In the genomic region with DNA sequence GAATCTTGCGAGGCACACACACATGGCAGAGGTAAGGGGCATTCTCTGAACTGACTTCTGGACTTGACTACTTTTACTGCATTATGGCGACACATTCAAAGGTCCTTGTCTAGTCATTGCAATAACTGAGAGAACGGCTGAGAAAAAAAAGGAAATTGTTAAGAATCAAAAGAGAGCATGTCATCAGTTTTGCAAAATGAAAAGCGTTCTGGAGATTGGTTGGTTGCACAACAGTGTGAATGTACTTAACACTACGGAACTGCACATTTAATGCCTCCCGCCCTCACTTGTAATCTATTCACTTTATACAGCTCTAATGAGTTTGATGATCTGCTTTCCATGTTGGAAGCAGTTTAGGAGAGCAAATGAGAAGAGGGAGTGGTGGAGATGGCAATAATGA, we compare ENCODE assay signal across 24 cellular contexts.
A peak's percentile ranks its signal among the peaks of the same experiment; 100 is the strongest.
DNase-seq lines count a peak whose midpoint lies in the region; TF ChIP-seq lines count a peak whose summit lies in the region.
"Had no signal": no experiment of that assay in that cellular context is flagged by ENCODE, and none has a peak within 500 bp of the region (broad histone marks: within the 10 kb centered on the region; RNA-seq: fewer than 3 reads in every experiment).

No MANE protein-coding gene starts in this region.

- no peaks in the 10 kb centered on the region for H3K23me2 ChIP-seq in H9 (ENCODE audit: insufficient read length, low read depth, low read length, poor library complexity, severe bottlenecking)

- no peak overlapping the region for H3K9ac ChIP-seq in H9 (ENCODE audit: extremely low read depth, insufficient read length, low read length)

- H2BK20ac ChIP-seq in H9 (ENCODE audit: low read depth, low read length, poor library complexity, severe bottlenecking): no peak overlapping the region

- H2AFZ ChIP-seq in H9 (ENCODE audit: low read length): no peak overlapping the region

- TF ChIP-seq CTCF in HL-60 (IDR thresholded peaks at IDR 0.05; ENCODE audit: insufficient read depth, low read length) (no peak), endothelial cell (IDR thresholded peaks at IDR 0.05; ENCODE audit: unreplicated experiment) (no peak), H9 (conservative IDR thresholded peaks at IDR 0.05) (no peak)

- H4K5ac ChIP-seq in H9 (ENCODE audit: insufficient read length, low read depth, low read length): no peak overlapping the region

- H3K27me3 ChIP-seq in HL-60 (ENCODE audit: insufficient read depth, poor library complexity, severe bottlenecking): no peaks in the 10 kb centered on the region
- no peaks in the 10 kb centered on the region for H3K27me3 ChIP-seq in H9 (ENCODE audit: insufficient read depth, low read length)
- H3K27me3 ChIP-seq: breast epithelium, colonic mucosa, esophagus squamous epithelium, gastrocnemius medialis had no signal

- no peak overlapping the region for H4K8ac ChIP-seq in H9 (replicated peaks; ENCODE audit: insufficient read length, low read depth, low read length)

- no peak overlapping the region for H3K56ac ChIP-seq in H9 (ENCODE audit: insufficient read length, low read depth, low read length)

- WGBS in H9 (ENCODE audit: extremely low coverage, insufficient read length, low lambda C conversion rate): no CpG with 5 or more reads among the region's 6 CpGs

- H2BK15ac ChIP-seq in H9 (ENCODE audit: low read depth, low read length): no peak overlapping the region

- no peak overlapping the region for H3K4me3 ChIP-seq in HL-60 (replicated peaks; ENCODE audit: insufficient read depth, low read length)
- H3K4me3 ChIP-seq: breast epithelium, colonic mucosa, esophagus squamous epithelium, gastrocnemius medialis, smooth muscle cell had no signal

- no peaks in the 10 kb centered on the region for H3K79me1 ChIP-seq in H9 (ENCODE audit: insufficient read depth, low read depth, low read length, poor library complexity, severe bottlenecking)

- H3T11ph ChIP-seq in H9 (ENCODE audit: low read length): no peak overlapping the region

- H2BK5ac ChIP-seq in H9 (ENCODE audit: insufficient read length, low read length): no peak overlapping the region

- H3K4ac ChIP-seq in H9 (ENCODE audit: low read depth, low read length): no peak overlapping the region

- H3K4me3 Mint-ChIP-seq in activated T-cell treated with anti-CD3 and anti-CD28 coated beads, Interleukin-2, amount 50 U/mL, for 24 hours: peak overlapping the region; percentile 32
- H3K4me3 Mint-ChIP-seq in endothelial cell (ENCODE audit: unreplicated experiment) (peak overlapping the region; percentile 2), H9 (no peak overlapping the region)
- H3K4me3 Mint-ChIP-seq: B cell; effector memory CD8-positive, alpha-beta T cell; mesothelial cell of epicardium; natural killer cell had no signal

- H3K36me3 Mint-ChIP-seq in activated T-cell treated with anti-CD3 and anti-CD28 coated beads, Interleukin-2, amount 50 U/mL, for 24 hours (ENCODE audit: low read depth): peaks cover 87% of the 10 kb centered on the region
- H3K36me3 Mint-ChIP-seq in endothelial cell (ENCODE audit: low read depth, unreplicated experiment) (peaks cover 48% of the 10 kb centered on the region), H9 (ENCODE audit: insufficient read depth in 1 of 3, low read depth in 3 of 3) (peaks cover 6 to 37% (median 36%) of the 10 kb centered on the region in 3 experiments; a peak in 6 of 7 replicates)

- no peaks in the 10 kb centered on the region for H4K20me1 ChIP-seq in H9 (ENCODE audit: control insufficient read depth, insufficient read depth, insufficient read length)

- no peak overlapping the region for H2BK120ac ChIP-seq in H9 (ENCODE audit: low read depth, low read length, poor library complexity, severe bottlenecking)

- peaks cover 53% of the 10 kb centered on the region for H3K4me1 Mint-ChIP-seq in activated T-cell treated with anti-CD3 and anti-CD28 coated beads, Interleukin-2, amount 50 U/mL, for 24 hours (ENCODE audit: low read depth)
- H3K4me1 Mint-ChIP-seq in endothelial cell (ENCODE audit: unreplicated experiment): no peaks in the 10 kb centered on the region
- peaks cover 15 to 17% of the 10 kb centered on the region in 2 experiments for H3K4me1 Mint-ChIP-seq in H9
- H3K4me1 Mint-ChIP-seq: B cell, mesothelial cell of epicardium had no signal

- peak overlapping the region; percentile 46 for H3K27ac ChIP-seq in HL-60 (replicated peaks)
- no peak overlapping the region for H3K27ac ChIP-seq in H9 (ENCODE audit: insufficient read length, low read depth, low read length)
- H3K27ac ChIP-seq: breast epithelium, colonic mucosa, esophagus squamous epithelium, gastrocnemius medialis had no signal

- no peak for DNase-seq in activated T-cell treated with anti-CD3 and anti-CD28 coated beads, Interleukin-2, amount 50 U/mL, for 24 hours
- DNase-seq in activated T-cell treated with anti-CD3 and anti-CD28 coated beads for 4 hours (no peak), HL-60 (ENCODE audit: low read depth in 1 of 2, low spot score in 1 of 2) (peak in 1 of 2 experiments; percentile 73), SIG-M5 treated with dmso at 0.1 percent for 504 hours (lab: John Stamatoyannopoulos, UW; ENCODE audit: unreplicated experiment) (peak; percentile 96), endothelial cell (ENCODE audit: low spot score) (no peak), medulla oblongata (ENCODE audit: extremely low spot score) (no peak), occipital lobe (lab: John Stamatoyannopoulos, UW) (no peak), H9 (no peak)
- DNase-seq: amniotic stem cell; colonic mucosa; effector memory CD8-positive, alpha-beta T cell; esophagus squamous epithelium; gastrocnemius medialis; hippocampal formation; natural killer cell; NCI-H2029 treated with DMSO at 0.1 percent for 48 hours; NCI-H345; NCI-H774; retina; stimulated activated CD4-positive, alpha-beta T cell treated with anti-CD3 and anti-CD28 coated beads, Interleukin-2, amount 100 ng/mL, for 24 hours had no signal

- H3K9me3 ChIP-seq in H9 (ENCODE audit: control insufficient read depth, low read depth, low read length): no peaks in the 10 kb centered on the region
- H3K9me3 ChIP-seq: breast epithelium, colonic mucosa, esophagus squamous epithelium, gastrocnemius medialis had no signal

- no peak overlapping the region for H3K14ac ChIP-seq in H9 (ENCODE audit: insufficient read depth, low read length)

- no peaks in the 10 kb centered on the region for H3K27me3 Mint-ChIP-seq in activated T-cell treated with anti-CD3 and anti-CD28 coated beads, Interleukin-2, amount 50 U/mL, for 24 hours
- no peaks in the 10 kb centered on the region for H3K27me3 Mint-ChIP-seq in endothelial cell (ENCODE audit: unreplicated experiment)
- no peaks in the 10 kb centered on the region for H3K27me3 Mint-ChIP-seq in H9 (ENCODE audit: low read depth)
- H3K27me3 Mint-ChIP-seq: B cell; effector memory CD8-positive, alpha-beta T cell had no signal

- no peaks in the 10 kb centered on the region for H3K9me3 Mint-ChIP-seq in activated T-cell treated with anti-CD3 and anti-CD28 coated beads, Interleukin-2, amount 50 U/mL, for 24 hours
- H3K9me3 Mint-ChIP-seq in endothelial cell (ENCODE audit: unreplicated experiment): no peaks in the 10 kb centered on the region
- no peaks in the 10 kb centered on the region for H3K9me3 Mint-ChIP-seq in H9
- H3K9me3 Mint-ChIP-seq: effector memory CD8-positive, alpha-beta T cell; natural killer cell had no signal

- no peak overlapping the region for H3K18ac ChIP-seq in H9 (ENCODE audit: insufficient read length, low read depth, low read length)

- H3K79me2 ChIP-seq in H9 (ENCODE audit: insufficient read depth, low read length): no peaks in the 10 kb centered on the region

- H3K27ac Mint-ChIP-seq in activated T-cell treated with anti-CD3 and anti-CD28 coated beads, Interleukin-2, amount 50 U/mL, for 24 hours: peak overlapping the region; percentile 79
- H3K27ac Mint-ChIP-seq in endothelial cell (ENCODE audit: unreplicated experiment) (no peak overlapping the region), H9 (peak overlapping the region in 1 of 3 experiments; percentile 42; a peak in 1 of 7 replicates)
- H3K27ac Mint-ChIP-seq: B cell; effector memory CD8-positive, alpha-beta T cell; mesothelial cell of epicardium had no signal

- H3K23ac ChIP-seq in H9 (ENCODE audit: insufficient read length, low read depth, low read length): no peak overlapping the region

- H3K4me2 ChIP-seq in H9 (ENCODE audit: insufficient read depth, insufficient read length, low read length): no peak overlapping the region
- H3K4me2 ChIP-seq: smooth muscle cell had no signal

- H4K91ac ChIP-seq in H9 (ENCODE audit: insufficient read length, low read depth, low read length): no peak overlapping the region

- H2AK5ac ChIP-seq in H9 (ENCODE audit: insufficient read length, low read length): no peak overlapping the region

- no peaks in the 10 kb centered on the region; the same call in 1 of the 2 replicates for H3K4me1 ChIP-seq in H9 (ENCODE audit: insufficient read depth, low read length)
- H3K4me1 ChIP-seq: breast epithelium, esophagus squamous epithelium, gastrocnemius medialis had no signal

- no peak overlapping the region for H2BK12ac ChIP-seq in H9 (ENCODE audit: insufficient read length, low read depth, low read length)

Comparison
In these comparisons a context has a peak if more than half of its experiments do, and no peak if none do; other contexts are left out.
1. H3K4me3 Mint-ChIP-seq: peak in activated T-cell treated with anti-CD3 and anti-CD28 coated beads, Interleukin-2, amount 50 U/mL, for 24 hours (single experiment) and endothelial cell (single experiment); none in H9 (0 of 2).